Comparison of ENCODE assay signal across 16 cellular contexts in the genomic region with DNA sequence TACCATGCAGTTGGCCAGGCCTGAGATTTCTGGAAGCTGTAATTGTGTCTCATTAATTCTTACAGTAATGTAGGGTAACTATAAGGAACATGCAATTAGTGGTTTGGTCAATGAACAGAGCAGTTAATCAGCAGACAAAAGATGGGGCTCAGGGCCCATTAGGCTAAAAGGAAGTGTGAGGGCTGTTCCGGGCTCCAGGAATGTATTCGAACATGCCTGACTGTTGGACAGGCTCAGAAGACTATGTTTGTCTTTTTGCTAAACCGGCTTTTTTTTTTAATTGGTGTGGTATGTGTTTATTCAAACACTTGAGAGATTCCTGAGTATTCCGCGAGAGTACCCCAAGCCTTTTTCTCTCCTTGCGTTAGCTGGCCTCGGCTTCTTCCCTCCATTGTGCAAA. TPM values are rescaled to one million over a fixed set of nuclear protein-coding genes. Genes with fewer than 3 reads are reported as not detected.
DNase-seq lines count a peak whose midpoint lies in the region; ATAC-seq and TF ChIP-seq lines count a peak whose summit lies in the region.
"Had no signal": no experiment of that assay in that cellular context is flagged by ENCODE, and none has a peak within 500 bp of the region (broad histone marks: within the 10 kb centered on the region; RNA-seq: fewer than 3 reads in every experiment).

No MANE protein-coding gene starts in this region.

- H3K14ac ChIP-seq in mesenchymal stem cell (ENCODE audit: low read length in 2 of 2) = no peak overlapping the region

- H3K9me2 ChIP-seq in PC-3 (replicated peaks; ENCODE audit: low read length) = no peaks in the 10 kb centered on the region

- H3K4me2 ChIP-seq in PC-3 (ENCODE audit: low read length) (peak overlapping the region; percentile 66), mesenchymal stem cell (ENCODE audit: low read length, poor library complexity, severe bottlenecking) (no peak overlapping the region)

- H2BK15ac ChIP-seq in mesenchymal stem cell (ENCODE audit: low read depth, poor library complexity, severe bottlenecking) = no peak overlapping the region

- H3K4me1 ChIP-seq in PC-3 (ENCODE audit: insufficient read depth, low read length) (peaks cover 11% of the 10 kb centered on the region), mesenchymal stem cell (ENCODE audit: control insufficient read depth, insufficient read depth, low read depth, low read length) (no peaks in the 10 kb centered on the region), upper lobe of right lung (no peaks in the 10 kb centered on the region)
- H3K4me1 ChIP-seq: SJCRH30 had no signal

- 83% methylated on average over 6 of the region's 7 CpGs for WGBS in mesenchymal stem cell

- intact Hi-C loops in PC-3 (cut with micrococcal nuclease) = loop anchor here (1.0 kb wide), 2 partner anchors 41 to 206 kb away; no protein-coding TSS in a partner anchor
- intact Hi-C loops in upper lobe of right lung (cut with DNase I) = no loop called here

- DNase-seq in NCI-H2107 treated with DMSO at 0.1 percent for 48 hours (lab: John Stamatoyannopoulos, UW; ENCODE audit: unreplicated experiment) = peak; percentile 11
- DNase-seq in NCI-H2107 (lab: John Stamatoyannopoulos, UW) = no peak
- no peak for DNase-seq in PC-3
- no peak for DNase-seq in mesenchymal stem cell
- no peak for DNase-seq in upper lobe of right lung
- DNase-seq in NCI-H1694 treated with DMSO at 0.1 percent for 48 hours (lab: John Stamatoyannopoulos, UW) = no peak
- DNase-seq in NCI-H524 (lab: John Stamatoyannopoulos, UW) = no peak
- DNase-seq: DMS153, GM23248, NCI-H187 treated with DMSO at 0.1 percent for 48 hours, NCI-H226, SJCRH30, SW 1271 had no signal

- H3K23ac ChIP-seq in mesenchymal stem cell (ENCODE audit: low read length in 2 of 2) = no peak overlapping the region

- H3K4me3 ChIP-seq in PC-3 (ENCODE audit: low read length) (no peak overlapping the region), mesenchymal stem cell (ENCODE audit: insufficient read depth in 1 of 2, low read depth in 1 of 2, low read length in 2 of 2) (no peak overlapping the region), upper lobe of right lung (no peak overlapping the region)
- H3K4me3 ChIP-seq: GM23248, K562, SJCRH30 had no signal

- H3K79me1 ChIP-seq in mesenchymal stem cell (replicated peaks; ENCODE audit: low read length, poor library complexity, severe bottlenecking) = no peaks in the 10 kb centered on the region

- BruUV-seq in PC-3 (replicated peaks; lab: Mats Ljungman, UMichigan) = no TSS peak

- H3K4ac ChIP-seq in mesenchymal stem cell (ENCODE audit: low read depth in 1 of 2, low read length in 2 of 2) = no peak overlapping the region

- H4K8ac ChIP-seq in mesenchymal stem cell (ENCODE audit: low read length) = no peak overlapping the region

- no peak overlapping the region for H3K9ac ChIP-seq in PC-3 (ENCODE audit: low read length)
- no peak overlapping the region for H3K9ac ChIP-seq in mesenchymal stem cell (ENCODE audit: low read length)
- H3K9ac ChIP-seq: GM23248 had no signal

- no peaks in the 10 kb centered on the region for H3K79me2 ChIP-seq in PC-3 (ENCODE audit: low read length)

- no peak overlapping the region for H2AK5ac ChIP-seq in mesenchymal stem cell (ENCODE audit: low read length, severe bottlenecking)

- H3K36me3 ChIP-seq in PC-3 (ENCODE audit: low read depth, low read length) (no peaks in the 10 kb centered on the region), mesenchymal stem cell (ENCODE audit: control insufficient read depth in 1 of 2, insufficient read depth in 2 of 2, low read depth in 1 of 2, low read length in 2 of 2) (no peaks in the 10 kb centered on the region), upper lobe of right lung (no peaks in the 10 kb centered on the region)
- H3K36me3 ChIP-seq: SJCRH30 had no signal

- H3F3A ChIP-seq in PC-3 (ENCODE audit: low read length, unreplicated experiment) = no peaks in the 10 kb centered on the region

- TF ChIP-seq CTCF in PC-3 (conservative IDR thresholded peaks at IDR 0.05; ENCODE audit: low read depth, low read length) (no peak), upper lobe of right lung (IDR thresholded peaks at IDR 0.05) (no peak)

- H2AFZ ChIP-seq in PC-3 (ENCODE audit: low read length) (peak overlapping the region; percentile 54), mesenchymal stem cell (ENCODE audit: low read depth, low read length) (no peak overlapping the region)
- H2AFZ ChIP-seq: GM23248 had no signal

- no peak overlapping the region for H2BK5ac ChIP-seq in mesenchymal stem cell (ENCODE audit: low read depth, low read length, poor library complexity, severe bottlenecking)

- no peak overlapping the region for H3K18ac ChIP-seq in mesenchymal stem cell (ENCODE audit: low read depth in 1 of 2, low read length in 2 of 2)

- CTCF ChIA-PET in PC-3 (lab: Charles Lee) = interaction anchor here (0.7 kb wide), 1 partner anchor 31 kb away, joined by 4 read pairs; no protein-coding TSS in a partner anchor

- no peak overlapping the region for H2BK12ac ChIP-seq in mesenchymal stem cell (ENCODE audit: low read length in 2 of 2)

- ATAC-seq in PC-3 = no peak
- peak; percentile 91 for ATAC-seq in upper lobe of right lung
- no peak for ATAC-seq in GM21619 (IDR thresholded peaks at IDR 0.05; ENCODE audit: unreplicated experiment)
- ATAC-seq: K562 had no signal

- H3K9me3 ChIP-seq in PC-3 (ENCODE audit: low read length) (no peaks in the 10 kb centered on the region), mesenchymal stem cell (ENCODE audit: control insufficient read depth, low read length) (no peaks in the 10 kb centered on the region), upper lobe of right lung (no peaks in the 10 kb centered on the region)
- H3K9me3 ChIP-seq: SJCRH30 had no signal

- H3K27ac ChIP-seq in PC-3 (ENCODE audit: low read length) (no peak overlapping the region), mesenchymal stem cell (ENCODE audit: low read length, poor library complexity, severe bottlenecking) (peak overlapping the region; percentile 14), upper lobe of right lung (peak overlapping the region; percentile 33)
- H3K27ac ChIP-seq: C4-2B, GM23248, SJCRH30 had no signal

- H4K20me1 ChIP-seq in PC-3 (ENCODE audit: low read length) = no peaks in the 10 kb centered on the region

- H2BK120ac ChIP-seq in mesenchymal stem cell (ENCODE audit: low read depth, low read length) = no peak overlapping the region

- H3K27me3 ChIP-seq in PC-3 (ENCODE audit: low read length) (no peaks in the 10 kb centered on the region), mesenchymal stem cell (ENCODE audit: control insufficient read depth in 1 of 2, insufficient read depth in 1 of 2, low read length in 2 of 2) (peaks cover 0 to 7% of the 10 kb centered on the region in 2 experiments), upper lobe of right lung (no peaks in the 10 kb centered on the region)
- H3K27me3 ChIP-seq: SJCRH30 had no signal

- POLR2A ChIA-PET in PC-3 (lab: Charles Lee; ENCODE audit: unreplicated experiment) = no interaction called here

- no peak overlapping the region for H4K91ac ChIP-seq in mesenchymal stem cell (ENCODE audit: low read length)

RNA-seq across cellular contexts. Expression of gene FZD8, which starts 42.5 kb away (rescaled TPM):
- total RNA-seq in PC-3 (2014; rRNA removed) (275 and 375 TPM in 2 replicates), upper lobe of right lung (20.4 TPM)
- 33.9 TPM for polyA plus RNA-seq in mesenchymal stem cell (2013, experiment 1 of 2)
- 34.8 TPM for polyA plus RNA-seq in mesenchymal stem cell (2013, experiment 2 of 2)

Comparison
In these comparisons a context has a peak if more than half of its experiments do, and no peak if none do; other contexts are left out.
1. RNA of gene FZD8, which starts 42.5 kb away (total RNA-seq): 275 to 375 TPM in PC-3; 20.4 TPM in upper lobe of right lung (single experiment); every median in the first group is over 10 times any median in the second.